1 cellular context compared by ENCODE assay signal in the genomic region with DNA sequence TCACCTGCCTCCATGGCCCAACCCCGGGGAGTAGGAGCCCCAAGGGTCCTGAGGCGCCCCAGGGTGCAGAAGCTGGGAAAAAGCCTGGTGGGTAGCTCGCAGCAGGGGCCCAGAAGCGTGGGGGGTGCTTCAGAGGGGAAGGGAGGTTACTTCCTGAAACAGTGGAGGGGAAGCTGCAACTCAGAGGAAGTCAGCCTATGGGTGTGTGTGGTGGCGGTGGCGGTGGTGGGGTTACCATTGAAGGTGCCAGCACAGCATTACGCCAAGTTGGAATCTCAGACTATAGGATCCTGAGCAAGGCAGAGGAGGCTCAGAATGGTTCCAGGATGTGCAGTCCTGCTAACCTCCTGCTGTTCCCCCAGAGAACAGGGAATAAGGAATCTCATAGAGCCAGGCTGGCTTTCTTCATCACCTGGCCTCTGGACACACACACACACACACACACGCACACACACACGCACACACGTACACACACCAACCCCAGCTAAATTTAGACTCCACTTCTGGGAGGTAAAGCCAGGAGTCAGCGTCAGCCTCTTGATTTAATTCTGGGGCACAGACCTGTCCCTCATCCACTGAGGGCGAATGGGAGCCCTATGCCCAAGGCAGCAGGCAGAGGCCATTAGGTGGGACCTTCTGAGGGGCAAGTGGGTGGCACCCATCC.
TF ChIP-seq lines count a peak whose summit lies in the region.

No MANE protein-coding gene starts in this region.

TF ChIP-seq in GM12878, 131 proteins besides CTCF, POLR2A, EP300 and RAD21:
- TF ChIP-seq POLR2AphosphoS5 (IDR thresholded peaks at IDR 0.05; ENCODE audit: low read length) (no peak), NRF1 (conservative IDR thresholded peaks at IDR 0.05; ENCODE audit: low read depth, low read length) (no peak), HDAC6 (IDR thresholded peaks at IDR 0.05; ENCODE audit: unreplicated experiment) (no peak), HDGF (IDR thresholded peaks at IDR 0.05) (peak; percentile 66; the same call in 1 of the 2 replicates), EGR1 (IDR thresholded peaks at IDR 0.05; ENCODE audit: borderline replicate concordance in 1 of 2, low read depth in 2 of 2, low read length in 2 of 2) (peak in 1 of 2 experiments; percentile 32; a peak in 1 of 3 replicates), MTA2 (IDR thresholded peaks at IDR 0.05; ENCODE audit: low read depth) (peak; percentile 32; the same call in 1 of the 2 replicates), NBN (IDR thresholded peaks at IDR 0.05) (peak; percentile 84; the same call in 1 of the 2 replicates), YY1 (IDR thresholded peaks at IDR 0.05; ENCODE audit: low read depth, low read length) (peak; percentile 40; the same call in 1 of the 2 replicates), TAF1 (IDR thresholded peaks at IDR 0.05; ENCODE audit: borderline replicate concordance, low read depth, low read length) (0 out of 2 replicates have a peak, but pooled peaks have one; percentile 28), NR2C2 (IDR thresholded peaks at IDR 0.05; ENCODE audit: borderline replicate concordance, control insufficient read depth, insufficient read length, low read depth) (no peak), YBX1 (IDR thresholded peaks at IDR 0.05) (no peak), IKZF1 (conservative IDR thresholded peaks at IDR 0.05) (0 out of 2 replicates have a peak, but pooled peaks have one; percentile 5), EED (IDR thresholded peaks at IDR 0.05; ENCODE audit: low read depth) (peak; percentile 12; the same call in 1 of the 2 replicates), CBFB (IDR thresholded peaks at IDR 0.05; ENCODE audit: low read depth) (0 out of 2 replicates have a peak, but pooled peaks have one; percentile 14), CHD4 (IDR thresholded peaks at IDR 0.05) (no peak), MTA3 (IDR thresholded peaks at IDR 0.05; ENCODE audit: borderline replicate concordance, low read length) (peak; percentile 95; the same call in 1 of the 2 replicates), TARDBP (IDR thresholded peaks at IDR 0.05; ENCODE audit: borderline replicate concordance) (no peak), TCF12 (IDR thresholded peaks at IDR 0.05; ENCODE audit: low read depth, low read length) (0 out of 2 replicates have a peak, but pooled peaks have one; percentile 11), NR2C1 (IDR thresholded peaks at IDR 0.05) (no peak), SMARCA5 (IDR thresholded peaks at IDR 0.05) (peak; percentile 64; the same call in 1 of the 2 replicates), POU2F2 (IDR thresholded peaks at IDR 0.05; ENCODE audit: borderline replicate concordance, low read depth, low read length) (0 out of 3 replicates have a peak, but pooled peaks have one; percentile 53), RCOR1 (conservative IDR thresholded peaks at IDR 0.05; ENCODE audit: low read depth, low read length) (no peak), PML (IDR thresholded peaks at IDR 0.05; ENCODE audit: low read length) (peak; percentile 62; the same call in 1 of the 2 replicates), CHD1 (IDR thresholded peaks at IDR 0.05; ENCODE audit: low read depth, low read length) (0 out of 2 replicates have a peak, but pooled peaks have one; percentile 19), SPI1 (IDR thresholded peaks at IDR 0.05; ENCODE audit: borderline replicate concordance, insufficient read depth, low read depth, low read length) (peak; percentile 75), ETV6 (conservative IDR thresholded peaks at IDR 0.05 in 1 of 2, IDR thresholded peaks at IDR 0.05 in 1 of 2; ENCODE audit: borderline replicate concordance in 1 of 2, low read depth in 1 of 2) (peak in 1 of 2 experiments; percentile 88; a peak in 2 of 4 replicates), JUND (IDR thresholded peaks at IDR 0.05; ENCODE audit: low read depth, low read length) (no peak), HDAC2 (IDR thresholded peaks at IDR 0.05) (no peak), RUNX3 (IDR thresholded peaks at IDR 0.05; ENCODE audit: low read length) (peak; percentile 35; the same call in 1 of the 2 replicates), ATF7 (IDR thresholded peaks at IDR 0.05; ENCODE audit: low read depth) (no peak), WRNIP1 (IDR thresholded peaks at IDR 0.05; ENCODE audit: borderline replicate concordance, low read depth, low read length) (0 out of 2 replicates have a peak, but pooled peaks have one; percentile 54), ZSCAN29 (IDR thresholded peaks at IDR 0.05) (no peak), SMAD5 (IDR thresholded peaks at IDR 0.05; ENCODE audit: low read depth) (0 out of 2 replicates have a peak, but pooled peaks have one; percentile 49), SUPT20H (IDR thresholded peaks at IDR 0.05; ENCODE audit: borderline replicate concordance, control insufficient read depth, low read depth, low read length) (no peak)
- TF ChIP-seq, protein P1, sequence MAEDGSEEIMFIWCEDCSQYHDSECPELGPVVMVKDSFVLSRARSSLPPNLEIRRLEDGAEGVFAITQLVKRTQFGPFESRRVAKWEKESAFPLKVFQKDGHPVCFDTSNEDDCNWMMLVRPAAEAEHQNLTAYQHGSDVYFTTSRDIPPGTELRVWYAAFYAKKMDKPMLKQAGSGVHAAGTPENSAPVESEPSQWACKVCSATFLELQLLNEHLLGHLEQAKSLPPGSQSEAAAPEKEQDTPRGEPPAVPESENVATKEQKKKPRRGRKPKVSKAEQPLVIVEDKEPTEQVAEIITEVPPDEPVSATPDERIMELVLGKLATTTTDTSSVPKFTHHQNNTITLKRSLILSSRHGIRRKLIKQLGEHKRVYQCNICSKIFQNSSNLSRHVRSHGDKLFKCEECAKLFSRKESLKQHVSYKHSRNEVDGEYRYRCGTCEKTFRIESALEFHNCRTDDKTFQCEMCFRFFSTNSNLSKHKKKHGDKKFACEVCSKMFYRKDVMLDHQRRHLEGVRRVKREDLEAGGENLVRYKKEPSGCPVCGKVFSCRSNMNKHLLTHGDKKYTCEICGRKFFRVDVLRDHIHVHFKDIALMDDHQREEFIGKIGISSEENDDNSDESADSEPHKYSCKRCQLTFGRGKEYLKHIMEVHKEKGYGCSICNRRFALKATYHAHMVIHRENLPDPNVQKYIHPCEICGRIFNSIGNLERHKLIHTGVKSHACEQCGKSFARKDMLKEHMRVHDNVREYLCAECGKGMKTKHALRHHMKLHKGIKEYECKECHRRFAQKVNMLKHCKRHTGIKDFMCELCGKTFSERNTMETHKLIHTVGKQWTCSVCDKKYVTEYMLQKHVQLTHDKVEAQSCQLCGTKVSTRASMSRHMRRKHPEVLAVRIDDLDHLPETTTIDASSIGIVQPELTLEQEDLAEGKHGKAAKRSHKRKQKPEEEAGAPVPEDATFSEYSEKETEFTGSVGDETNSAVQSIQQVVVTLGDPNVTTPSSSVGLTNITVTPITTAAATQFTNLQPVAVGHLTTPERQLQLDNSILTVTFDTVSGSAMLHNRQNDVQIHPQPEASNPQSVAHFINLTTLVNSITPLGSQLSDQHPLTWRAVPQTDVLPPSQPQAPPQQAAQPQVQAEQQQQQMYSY (CRISPR knock-in tag; IDR thresholded peaks at IDR 0.05) = no peak
- TF ChIP-seq, protein P2, sequence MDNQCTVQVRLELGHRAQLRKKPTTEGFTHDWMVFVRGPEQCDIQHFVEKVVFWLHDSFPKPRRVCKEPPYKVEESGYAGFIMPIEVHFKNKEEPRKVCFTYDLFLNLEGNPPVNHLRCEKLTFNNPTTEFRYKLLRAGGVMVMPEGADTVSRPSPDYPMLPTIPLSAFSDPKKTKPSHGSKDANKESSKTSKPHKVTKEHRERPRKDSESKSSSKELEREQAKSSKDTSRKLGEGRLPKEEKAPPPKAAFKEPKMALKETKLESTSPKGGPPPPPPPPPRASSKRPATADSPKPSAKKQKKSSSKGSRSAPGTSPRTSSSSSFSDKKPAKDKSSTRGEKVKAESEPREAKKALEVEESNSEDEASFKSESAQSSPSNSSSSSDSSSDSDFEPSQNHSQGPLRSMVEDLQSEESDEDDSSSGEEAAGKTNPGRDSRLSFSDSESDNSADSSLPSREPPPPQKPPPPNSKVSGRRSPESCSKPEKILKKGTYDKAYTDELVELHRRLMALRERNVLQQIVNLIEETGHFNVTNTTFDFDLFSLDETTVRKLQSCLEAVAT (IDR thresholded peaks at IDR 0.05) = peak; percentile 88
- TF ChIP-seq, protein P3, sequence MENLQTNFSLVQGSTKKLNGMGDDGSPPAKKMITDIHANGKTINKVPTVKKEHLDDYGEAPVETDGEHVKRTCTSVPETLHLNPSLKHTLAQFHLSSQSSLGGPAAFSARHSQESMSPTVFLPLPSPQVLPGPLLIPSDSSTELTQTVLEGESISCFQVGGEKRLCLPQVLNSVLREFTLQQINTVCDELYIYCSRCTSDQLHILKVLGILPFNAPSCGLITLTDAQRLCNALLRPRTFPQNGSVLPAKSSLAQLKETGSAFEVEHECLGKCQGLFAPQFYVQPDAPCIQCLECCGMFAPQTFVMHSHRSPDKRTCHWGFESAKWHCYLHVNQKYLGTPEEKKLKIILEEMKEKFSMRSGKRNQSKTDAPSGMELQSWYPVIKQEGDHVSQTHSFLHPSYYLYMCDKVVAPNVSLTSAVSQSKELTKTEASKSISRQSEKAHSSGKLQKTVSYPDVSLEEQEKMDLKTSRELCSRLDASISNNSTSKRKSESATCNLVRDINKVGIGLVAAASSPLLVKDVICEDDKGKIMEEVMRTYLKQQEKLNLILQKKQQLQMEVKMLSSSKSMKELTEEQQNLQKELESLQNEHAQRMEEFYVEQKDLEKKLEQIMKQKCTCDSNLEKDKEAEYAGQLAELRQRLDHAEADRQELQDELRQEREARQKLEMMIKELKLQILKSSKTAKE (IDR thresholded peaks at IDR 0.05; ENCODE audit: low read depth, poor library complexity, severe bottlenecking) = peak; percentile 62
- TF ChIP-seq, protein P4, sequence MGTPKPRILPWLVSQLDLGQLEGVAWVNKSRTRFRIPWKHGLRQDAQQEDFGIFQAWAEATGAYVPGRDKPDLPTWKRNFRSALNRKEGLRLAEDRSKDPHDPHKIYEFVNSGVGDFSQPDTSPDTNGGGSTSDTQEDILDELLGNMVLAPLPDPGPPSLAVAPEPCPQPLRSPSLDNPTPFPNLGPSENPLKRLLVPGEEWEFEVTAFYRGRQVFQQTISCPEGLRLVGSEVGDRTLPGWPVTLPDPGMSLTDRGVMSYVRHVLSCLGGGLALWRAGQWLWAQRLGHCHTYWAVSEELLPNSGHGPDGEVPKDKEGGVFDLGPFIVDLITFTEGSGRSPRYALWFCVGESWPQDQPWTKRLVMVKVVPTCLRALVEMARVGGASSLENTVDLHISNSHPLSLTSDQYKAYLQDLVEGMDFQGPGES (IDR thresholded peaks at IDR 0.05) = no peak
